1 cellular context compared by ENCODE assay signal in the genomic region with DNA sequence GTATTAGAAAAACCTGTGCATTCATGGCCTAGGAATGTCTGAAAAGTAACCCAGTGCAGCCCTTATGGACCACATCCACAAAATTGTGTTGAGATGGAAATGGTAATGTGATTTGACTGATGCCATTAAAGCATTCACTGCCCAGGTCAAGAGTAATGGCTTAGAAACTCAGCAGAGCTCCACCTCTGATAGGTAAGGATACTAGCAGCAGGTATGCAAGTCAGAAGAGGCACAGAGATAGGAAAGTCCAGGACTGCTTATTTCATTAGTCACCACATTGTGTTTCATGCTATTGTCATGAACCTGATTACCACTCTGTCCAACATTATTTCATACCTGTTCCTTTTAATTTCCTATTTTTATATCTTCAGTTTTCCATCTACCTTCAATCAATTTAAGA.
TF ChIP-seq lines count a peak whose summit lies in the region.

No MANE protein-coding gene starts in this region.

TF ChIP-seq in IMR-90, 13 proteins besides CTCF, POLR2A, EP300 and RAD21:
- TF ChIP-seq CHD1 (IDR thresholded peaks at IDR 0.05; ENCODE audit: low read depth, low read length) (no peak), RCOR1 (IDR thresholded peaks at IDR 0.05; ENCODE audit: insufficient replicate concordance, low read length) (no peak), RFX5 (IDR thresholded peaks at IDR 0.05; ENCODE audit: low read depth, low read length) (no peak), FOS (IDR thresholded peaks at IDR 0.05; ENCODE audit: low read depth, low read length) (no peak), MAZ (IDR thresholded peaks at IDR 0.05; ENCODE audit: borderline replicate concordance, low read depth, low read length) (no peak), SMC3 (IDR thresholded peaks at IDR 0.05; ENCODE audit: low read depth, low read length) (no peak), NFE2L2 (IDR thresholded peaks at IDR 0.05; ENCODE audit: low read depth, low read length) (no peak), BHLHE40 (IDR thresholded peaks at IDR 0.05; ENCODE audit: low read depth, low read length) (no peak), MAFK (IDR thresholded peaks at IDR 0.05; ENCODE audit: low read depth, low read length) (no peak), CEBPB (IDR thresholded peaks at IDR 0.05; ENCODE audit: low read depth, low read length) (no peak), MXI1 (IDR thresholded peaks at IDR 0.05; ENCODE audit: borderline replicate concordance, low read depth, low read length) (no peak)
- TF ChIP-seq, protein P1, sequence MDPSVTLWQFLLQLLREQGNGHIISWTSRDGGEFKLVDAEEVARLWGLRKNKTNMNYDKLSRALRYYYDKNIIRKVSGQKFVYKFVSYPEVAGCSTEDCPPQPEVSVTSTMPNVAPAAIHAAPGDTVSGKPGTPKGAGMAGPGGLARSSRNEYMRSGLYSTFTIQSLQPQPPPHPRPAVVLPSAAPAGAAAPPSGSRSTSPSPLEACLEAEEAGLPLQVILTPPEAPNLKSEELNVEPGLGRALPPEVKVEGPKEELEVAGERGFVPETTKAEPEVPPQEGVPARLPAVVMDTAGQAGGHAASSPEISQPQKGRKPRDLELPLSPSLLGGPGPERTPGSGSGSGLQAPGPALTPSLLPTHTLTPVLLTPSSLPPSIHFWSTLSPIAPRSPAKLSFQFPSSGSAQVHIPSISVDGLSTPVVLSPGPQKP (IDR thresholded peaks at IDR 0.05; ENCODE audit: borderline replicate concordance, low read depth, low read length) = no peak
- TF ChIP-seq, protein P2, sequence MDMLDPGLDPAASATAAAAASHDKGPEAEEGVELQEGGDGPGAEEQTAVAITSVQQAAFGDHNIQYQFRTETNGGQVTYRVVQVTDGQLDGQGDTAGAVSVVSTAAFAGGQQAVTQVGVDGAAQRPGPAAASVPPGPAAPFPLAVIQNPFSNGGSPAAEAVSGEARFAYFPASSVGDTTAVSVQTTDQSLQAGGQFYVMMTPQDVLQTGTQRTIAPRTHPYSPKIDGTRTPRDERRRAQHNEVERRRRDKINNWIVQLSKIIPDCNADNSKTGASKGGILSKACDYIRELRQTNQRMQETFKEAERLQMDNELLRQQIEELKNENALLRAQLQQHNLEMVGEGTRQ (IDR thresholded peaks at IDR 0.05; ENCODE audit: low read depth, low read length) = no peak
